In genomic region chr13:42392706-42393572, GRCh38 we compare ENCODE assay signal across 13 cellular contexts.
DNase-seq lines count a peak whose midpoint lies in the region; ATAC-seq, FAIRE-seq and TF ChIP-seq lines count a peak whose summit lies in the region.
"Had no signal": no experiment of that assay in that cellular context is flagged by ENCODE, and none has a peak within 500 bp of the region (broad histone marks: within the 10 kb centered on the region; RNA-seq: fewer than 3 reads in every experiment).

No MANE protein-coding gene starts in this region.

- ATAC-seq in stimulated activated effector memory CD8-positive, alpha-beta T cell treated with anti-CD3 and anti-CD28 coated beads, Interleukin-12 subunit alpha, Interleukin-12 subunit beta, amount 100 ng/mL, for 72 hours = peak; percentile 84
- ATAC-seq in GM18870 (IDR thresholded peaks at IDR 0.05; ENCODE audit: unreplicated experiment) (no peak), GM19035 (IDR thresholded peaks at IDR 0.05; ENCODE audit: unreplicated experiment) (no peak)
- ATAC-seq: upper lobe of right lung had no signal

- no peak overlapping the region for H3K9ac ChIP-seq in astrocyte (ENCODE audit: low read length)

- peaks cover 2% of the 10 kb centered on the region for H3K36me3 Mint-ChIP-seq in astrocyte (ENCODE audit: low read depth, unreplicated experiment)
- peaks cover 42% of the 10 kb centered on the region for H3K36me3 Mint-ChIP-seq in stimulated activated effector memory CD8-positive, alpha-beta T cell treated with anti-CD3 and anti-CD28 coated beads, Interleukin-12 subunit alpha, Interleukin-12 subunit beta, amount 100 ng/mL, for 72 hours

- no peak overlapping the region for H3K27ac ChIP-seq in astrocyte (ENCODE audit: low read depth, low read length)
- H3K27ac ChIP-seq: adrenal gland, upper lobe of right lung had no signal

- no peaks in the 10 kb centered on the region for H3K9me3 ChIP-seq in astrocyte (ENCODE audit: insufficient read depth, low read depth, low read length)
- H3K9me3 ChIP-seq: adrenal gland, upper lobe of right lung had no signal

- peaks cover 4% of the 10 kb centered on the region for H3K9me3 Mint-ChIP-seq in astrocyte (ENCODE audit: unreplicated experiment)
- H3K9me3 Mint-ChIP-seq in stimulated activated effector memory CD8-positive, alpha-beta T cell treated with anti-CD3 and anti-CD28 coated beads, Interleukin-12 subunit alpha, Interleukin-12 subunit beta, amount 100 ng/mL, for 72 hours = peaks cover 2% of the 10 kb centered on the region

- FAIRE-seq in astrocyte (lab: Jason Lieb, UNC) = no peak

- H4K20me1 ChIP-seq in astrocyte (ENCODE audit: insufficient read depth, low read length) = no peaks in the 10 kb centered on the region

- no peak overlapping the region for H3K4me2 ChIP-seq in astrocyte (ENCODE audit: low read length)

- H3K36me3 ChIP-seq in astrocyte (ENCODE audit: insufficient read depth, low read length) = no peaks in the 10 kb centered on the region
- H3K36me3 ChIP-seq: adrenal gland, upper lobe of right lung had no signal

- H3K4me3 Mint-ChIP-seq in astrocyte (ENCODE audit: unreplicated experiment) = no peak overlapping the region
- H3K4me3 Mint-ChIP-seq in stimulated activated effector memory CD8-positive, alpha-beta T cell treated with anti-CD3 and anti-CD28 coated beads, Interleukin-12 subunit alpha, Interleukin-12 subunit beta, amount 100 ng/mL, for 72 hours = peak overlapping the region; percentile 81

- H3K27ac Mint-ChIP-seq in astrocyte (ENCODE audit: unreplicated experiment) = no peak overlapping the region
- peak overlapping the region; percentile 98 for H3K27ac Mint-ChIP-seq in stimulated activated effector memory CD8-positive, alpha-beta T cell treated with anti-CD3 and anti-CD28 coated beads, Interleukin-12 subunit alpha, Interleukin-12 subunit beta, amount 100 ng/mL, for 72 hours

- peaks cover 6% of the 10 kb centered on the region for H3K4me1 Mint-ChIP-seq in astrocyte (ENCODE audit: low read depth, unreplicated experiment)
- H3K4me1 Mint-ChIP-seq in stimulated activated effector memory CD8-positive, alpha-beta T cell treated with anti-CD3 and anti-CD28 coated beads, Interleukin-12 subunit alpha, Interleukin-12 subunit beta, amount 100 ng/mL, for 72 hours = peaks cover 61% of the 10 kb centered on the region

- no peak overlapping the region for H2AFZ ChIP-seq in astrocyte (ENCODE audit: low read depth, low read length)

- no peaks in the 10 kb centered on the region for H3K79me2 ChIP-seq in astrocyte (ENCODE audit: insufficient read depth, low read length)

- H3K27me3 ChIP-seq in astrocyte (ENCODE audit: insufficient read depth, low read length) = peaks cover 6% of the 10 kb centered on the region
- H3K27me3 ChIP-seq: adrenal gland, upper lobe of right lung had no signal

- no peak for TF ChIP-seq CTCF in astrocyte (IDR thresholded peaks at IDR 0.05; ENCODE audit: insufficient read depth, low read depth, low read length)

- H3K27me3 Mint-ChIP-seq in astrocyte (ENCODE audit: low read depth, unreplicated experiment) = peaks cover 2% of the 10 kb centered on the region

- no peak overlapping the region for H3K4me3 ChIP-seq in astrocyte (ENCODE audit: insufficient read depth, low read depth, low read length)
- H3K4me3 ChIP-seq: adrenal gland, upper lobe of right lung had no signal

- no peaks in the 10 kb centered on the region for H3K4me1 ChIP-seq in astrocyte (ENCODE audit: insufficient read depth, low read length)
- H3K4me1 ChIP-seq: adrenal gland had no signal

- DNase-seq in activated T-cell treated with anti-CD3 and anti-CD28 coated beads for 24 hours (ENCODE audit: low read depth) = peak; percentile 45
- no peak for DNase-seq in activated T-cell treated with anti-CD3 and anti-CD28 coated beads, Interleukin-2, amount 50 U/mL, for 1 hour
- peak; percentile 7 for DNase-seq in LHCN-M2 (ENCODE audit: low read depth)
- DNase-seq in astrocyte (ENCODE audit: low read depth) = peak; percentile 2
- DNase-seq in stimulated activated effector memory CD8-positive, alpha-beta T cell treated with anti-CD3 and anti-CD28 coated beads, Interleukin-12 subunit alpha, Interleukin-12 subunit beta, amount 100 ng/mL, for 72 hours (ENCODE audit: low spot score in 2 of 2) = peak in 1 of 2 donors; percentile 66
- DNase-seq in DMS53 (lab: John Stamatoyannopoulos, UW) = no peak
- DNase-seq: adrenal gland, GF-D8, islet precursor cell, nucleus accumbens, upper lobe of right lung had no signal

Comparison
In these comparisons a context has a peak if more than half of its experiments do, and no peak if none do; other contexts are left out.
1. DNase-seq: peak in activated T-cell treated with anti-CD3 and anti-CD28 coated beads for 24 hours (single experiment), LHCN-M2 (single experiment) and astrocyte (single experiment); none in activated T-cell treated with anti-CD3 and anti-CD28 coated beads, Interleukin-2, amount 50 U/mL, for 1 hour (single experiment) and DMS53 (single experiment).